ENCODE assay signal across 8 cellular contexts in genomic region chr1:25905680-25906643, GRCh38. TPM values are rescaled to one million over a fixed set of nuclear protein-coding genes. Genes with fewer than 3 reads are reported as not detected.
DNase-seq lines count a peak whose midpoint lies in the region; ATAC-seq, FAIRE-seq and TF ChIP-seq lines count a peak whose summit lies in the region.

Gene STMN1 (minus strand): TSS chr1:25906419. CDS start chr1:25904676, 1,743 bp downstream.

- peaks cover 4% of the 10 kb centered on the region; the same call in 1 of the 2 replicates for H4K20me1 ChIP-seq in HepG2 (ENCODE audit: insufficient read depth, low read length)

- H3K27ac ChIP-seq in HepG2 (ENCODE audit: extremely low read length, insufficient read depth, low read length) = peak within 1 kb of the TSS; percentile 70

- no peak for TF ChIP-seq EP300 in HepG2 (IDR thresholded peaks at IDR 0.05; ENCODE audit: low read depth in 2 of 2, low read length in 2 of 2)
- no peak for TF ChIP-seq EP300 in HepG2 (CRISPR knock-in tag; IDR thresholded peaks at IDR 0.05; ENCODE audit: borderline replicate concordance)

- peak; percentile 94 for TF ChIP-seq POLR2A in GM19193 (IDR thresholded peaks at IDR 0.05; ENCODE audit: extremely low read depth, insufficient read depth, insufficient read length)
- peak; percentile 89 to 98 for TF ChIP-seq POLR2A in HepG2 (IDR thresholded peaks at IDR 0.05; ENCODE audit: insufficient read depth in 1 of 2, low read depth in 2 of 2, low read length in 2 of 2)

- CTCF ChIA-PET in HepG2 (lab: Yijun Ruan, JAX; ENCODE audit: low intra/inter-chr PET ratio, low total read pairs) = interaction anchor here (1.6 kb wide), 1 partner anchor 92 kb away, joined by 5 read pairs; the partner anchor contains the start of gene PAFAH2

- DNase-seq in BE2C = peak; percentile 94
- DNase-seq in NCI-H524 treated with DMSO at 0.1 percent for 48 hours (lab: John Stamatoyannopoulos, UW) = peak; percentile 58
- peak; percentile 74 to 87 for DNase-seq in activated CD4-positive, alpha-beta T cell treated with anti-CD3 and anti-CD28 coated beads, Interleukin-2, amount 50 U/mL, for 24 hours (ENCODE audit: low read depth in 1 of 2, low spot score in 1 of 2)
- DNase-seq in dedifferentiated amniotic fluid mesenchymal stem cell (ENCODE audit: extremely low spot score) = peak; percentile 56
- peak; percentile 86 for DNase-seq in HepG2 (ENCODE audit: low spot score)
- peak; percentile 92 for DNase-seq in stimulated activated CD4-positive, alpha-beta T cell treated with anti-CD3 and anti-CD28 coated beads, Interleukin-4, amount 100 ng/mL, for 1 hour

- no TSS peak for BruUV-seq in HepG2 (replicated peaks; lab: Mats Ljungman, UMichigan)

- no peak for TF ChIP-seq RAD21 in HepG2 (CRISPR knock-in tag; IDR thresholded peaks at IDR 0.05)

- TF ChIP-seq CTCF in BE2C (IDR thresholded peaks at IDR 0.05; ENCODE audit: low read depth, low read length) (no peak), HepG2 (CRISPR knock-in tag; IDR thresholded peaks at IDR 0.05) (no peak)

- H3K9me3 ChIP-seq in BE2C (no peaks in the 10 kb centered on the region), HepG2 (ENCODE audit: low read length) (no peaks in the 10 kb centered on the region)

- H3K27me3 ChIP-seq in BE2C = no peaks in the 10 kb centered on the region
- peaks cover 0 to 3% of the 10 kb centered on the region in 2 experiments; a peak in 2 of 5 replicates for H3K27me3 ChIP-seq in HepG2 (ENCODE audit: control insufficient read depth in 1 of 2, insufficient read depth in 2 of 2, low read length in 2 of 2)

- FAIRE-seq in HepG2 (lab: Jason Lieb, UNC) = no peak

- intact Hi-C loops in HepG2 (cut with micrococcal nuclease; ENCODE audit: unreplicated experiment) = loop anchor here (1.0 kb wide), 2 partner anchors 11 to 92 kb away; partner anchors contain the start of gene PAFAH2

- H3K4me1 ChIP-seq in BE2C (peaks cover 4% of the 10 kb centered on the region; the same call in 1 of the 2 replicates), HepG2 (ENCODE audit: insufficient read depth, low read length) (peaks cover 52% of the 10 kb centered on the region)

- peak; percentile 64 for ATAC-seq in HG03439 (IDR thresholded peaks at IDR 0.05; ENCODE audit: unreplicated experiment)
- peak; percentile 89 for ATAC-seq in HepG2

- H3K9ac ChIP-seq in HepG2 (ENCODE audit: insufficient read depth, low read depth, low read length) = peak within 1 kb of the TSS; percentile 69

- H3K4me3 ChIP-seq in BE2C (ENCODE audit: low read depth, low read length) (peak within 1 kb of the TSS; percentile 88), HepG2 (replicated peaks in 1 of 3; ENCODE audit: insufficient read depth in 1 of 3, low read depth in 2 of 3, low read length in 3 of 3) (peak within 1 kb of the TSS; percentile 74 to 92 (median 84))

- no CpG with 5 or more reads among the region's 102 CpGs for WGBS in HepG2 (ENCODE audit: low lambda C conversion rate)

- POLR2A ChIA-PET in HepG2 (lab: Yijun Ruan, JAX) = interaction anchor here (0.7 to 1.3 kb wide), 5 partner anchors 11 to 844 kb away, joined by 3 to 5 read pairs (median 3); no protein-coding TSS in a partner anchor

- H3K79me2 ChIP-seq in HepG2 (ENCODE audit: insufficient read depth, low read length) = peaks cover 33% of the 10 kb centered on the region

- in situ Hi-C loops in HepG2 (cut with HindIII; ENCODE audit: extremely low pct_ligation_motif_present, low pct_unique_long_range_greater_than_20kb) = no loop called here

- H2AFZ ChIP-seq in HepG2 (ENCODE audit: low read length) = no peak within 1 kb of the TSS

- peak within 1 kb of the TSS; percentile 77 for H3K4me2 ChIP-seq in HepG2 (ENCODE audit: low read depth, low read length)

- H3K36me3 ChIP-seq in BE2C = peaks cover 18% of the 10 kb centered on the region
- H3K36me3 ChIP-seq in HepG2 (replicated peaks in 1 of 2; ENCODE audit: control insufficient read depth in 1 of 2, insufficient read depth in 2 of 2, low read length in 2 of 2) = peaks cover 6 to 28% of the 10 kb centered on the region in 2 experiments

TF ChIP-seq in HepG2, 621 proteins besides CTCF, POLR2A, EP300 and RAD21 (continues in another document):
- peak; percentile 76; the same call in 1 of the 2 replicates for TF ChIP-seq ZNF281 (CRISPR knock-in tag; IDR thresholded peaks at IDR 0.05; ENCODE audit: borderline replicate concordance)
- peak; percentile 86 for TF ChIP-seq AGO2 (optimal IDR thresholded peaks at IDR 0.05; ENCODE audit: low read depth, low read length)
- TF ChIP-seq HDAC1 (CRISPR knock-in tag; IDR thresholded peaks at IDR 0.05) = 0 out of 2 replicates have a peak, but pooled peaks have one; percentile 33
- TF ChIP-seq ZBTB38 (CRISPR knock-in tag; IDR thresholded peaks at IDR 0.05) = no peak; the same call in 1 of the 2 replicates
- no peak for TF ChIP-seq TRAFD1 (CRISPR knock-in tag; IDR thresholded peaks at IDR 0.05; ENCODE audit: borderline replicate concordance)
- TF ChIP-seq KLF16 (CRISPR knock-in tag; IDR thresholded peaks at IDR 0.05) = 0 out of 4 replicates have a peak, but pooled peaks have one; percentile 29 to 61
- no peak for TF ChIP-seq ZKSCAN5 (CRISPR knock-in tag; IDR thresholded peaks at IDR 0.05)
- TF ChIP-seq RBFOX2 (IDR thresholded peaks at IDR 0.05; ENCODE audit: low read depth, low read length) = peak; percentile 86

RNA-seq across cellular contexts. Expression of gene STMN1, which starts in this region (rescaled TPM):
- polyA plus RNA-seq in BE2C (2012; ENCODE audit: insufficient read depth, insufficient read length, low read depth) = 259 TPM
- total RNA-seq in HepG2 (2016; rRNA removed; fragmentation: Illumina TruSeq; extraction: Trizol) = 409 and 618 TPM in 2 replicates
- total RNA-seq in HepG2 (2016; cell fraction: cytosol; rRNA removed; fragmentation: Illumina TruSeq; extraction: Trizol; ENCODE audit: low read depth) = 56.4 and 56.9 TPM in 2 replicates
- 416 and 627 TPM in 2 replicates for total RNA-seq in HepG2 (2016; cell fraction: insoluble cytoplasmic fraction; rRNA removed; fragmentation: Illumina TruSeq; extraction: Trizol)
- 77.5 and 91.5 TPM in 2 replicates for total RNA-seq in HepG2 (2016; cell fraction: membrane; rRNA removed; fragmentation: Illumina TruSeq; extraction: Trizol)
- total RNA-seq in HepG2 (2016; cell fraction: nucleus; rRNA removed; fragmentation: Illumina TruSeq; extraction: Trizol) = 147 and 152 TPM in 2 replicates
- polyA plus RNA-seq in HepG2 (2011; rRNA removed) = 27.3 and 45.9 TPM in 2 replicates
- polyA plus RNA-seq in HepG2 (2011; cell fraction: cytosol; rRNA removed) = 14.4 and 19.7 TPM in 2 replicates
- polyA plus RNA-seq in HepG2 (2011; cell fraction: nucleus; rRNA removed) = 19.5 and 20.7 TPM in 2 replicates
- polyA plus RNA-seq in HepG2 (2012) = 58.4 and 155 TPM in 2 replicates
- polyA plus RNA-seq in HepG2 (2016; cell fraction: cytosol; fragmentation: Illumina TruSeq; extraction: Trizol; ENCODE audit: low read depth) = 80.3 and 82.5 TPM in 2 replicates
- 774 and 823 TPM in 2 replicates for polyA plus RNA-seq in HepG2 (2016; cell fraction: insoluble cytoplasmic fraction; fragmentation: Illumina TruSeq; extraction: Trizol; ENCODE audit: low read depth)
- polyA plus RNA-seq in HepG2 (2016; cell fraction: membrane; fragmentation: Illumina TruSeq; extraction: Trizol; ENCODE audit: low read depth) = 86.8 and 89.3 TPM in 2 replicates
- 316 and 323 TPM in 2 replicates for polyA plus RNA-seq in HepG2 (2016; cell fraction: nucleus; fragmentation: Illumina TruSeq; extraction: Trizol; ENCODE audit: insufficient read depth, low read depth)
- 11.3 and 32.5 TPM in 2 replicates for polyA minus RNA-seq in HepG2 (2011; rRNA and poly(A)+ RNA removed; ENCODE audit: low replicate concordance)
- 18.3 and 20.7 TPM in 2 replicates for polyA minus RNA-seq in HepG2 (2011; cell fraction: cytosol; rRNA and poly(A)+ RNA removed)
- polyA minus RNA-seq in HepG2 (2011; cell fraction: nucleus; rRNA and poly(A)+ RNA removed) = 22.0 and 32.7 TPM in 2 replicates

Comparison
In these comparisons a context has a peak if more than half of its experiments do, and no peak if none do; other contexts are left out.
1. Peak in every context shown above with its lines: DNase-seq, ATAC-seq, H3K4me3 ChIP-seq and H3K27ac ChIP-seq.